ENCODE assay signal across 8 cellular contexts in genomic region chr17:45410144-45411091, GRCh38. TPM values are rescaled to one million over a fixed set of nuclear protein-coding genes. Genes with fewer than 3 reads are reported as not detected.
A peak's percentile ranks its signal among the peaks of the same experiment; 100 is the strongest.
DNase-seq lines count a peak whose midpoint lies in the region; ATAC-seq, FAIRE-seq and TF ChIP-seq lines count a peak whose summit lies in the region.

No MANE protein-coding gene starts in this region.

- intact Hi-C loops in mucosa of descending colon (cut with DNase I, micrococcal nuclease): no loop called here

- H3K27me3 Mint-ChIP-seq in activated naive CD4-positive, alpha-beta T cell treated with anti-CD3 and anti-CD28 coated beads, Interleukin-2, amount 10 ng/mL, durations not matched to agents 7 days and 5 days: no peaks in the 10 kb centered on the region

- FAIRE-seq in GM12891 (lab: Jason Lieb, UNC): peak; percentile 94

- no peaks in the 10 kb centered on the region for H3K27me3 ChIP-seq in thymus (ENCODE audit: control insufficient read depth, insufficient read depth)

- DNase-seq in GM12891 (ENCODE audit: insufficient read length, low spot score) (peak; percentile 84), OCI-M1 (lab: John Stamatoyannopoulos, UW) (peak; percentile 71), mucosa of descending colon (peak; percentile 55 to 80 (median 62)), NCI-H2227 (lab: John Stamatoyannopoulos, UW; ENCODE audit: unreplicated experiment) (no peak), hepatic stellate cell (ENCODE audit: low spot score) (no peak)
- peak; percentile 78 for DNase-seq in activated naive CD4-positive, alpha-beta T cell treated with anti-CD3 and anti-CD28 coated beads, Interleukin-2, amount 10 ng/mL, durations not matched to agents 7 days and 5 days

- CTCF ChIA-PET in activated naive CD4-positive, alpha-beta T cell treated with anti-CD3 and anti-CD28 coated beads, Interleukin-2, amount 10 ng/mL, durations not matched to agents 7 days and 5 days (lab: Charles Lee): interaction anchor here (1.2 to 1.9 kb wide), 3 partner anchors 14 to 21 kb away, joined by 4 to 9 read pairs (median 5); no protein-coding TSS in a partner anchor

- H3K9me3 ChIP-seq in mucosa of descending colon (no peaks in the 10 kb centered on the region), thymus (ENCODE audit: control insufficient read depth) (peaks cover 2% of the 10 kb centered on the region)

- peaks cover 92% of the 10 kb centered on the region for H3K4me1 ChIP-seq in mucosa of descending colon (ENCODE audit: low read depth)
- H3K4me1 ChIP-seq in thymus (ENCODE audit: control insufficient read depth, insufficient read depth, low read length): peaks cover 36% of the 10 kb centered on the region

- H3K4me3 Mint-ChIP-seq in activated naive CD4-positive, alpha-beta T cell treated with anti-CD3 and anti-CD28 coated beads, Interleukin-2, amount 10 ng/mL, durations not matched to agents 7 days and 5 days: peak overlapping the region; percentile 99

- H3K27ac ChIP-seq in thymus (ENCODE audit: low read depth): peak overlapping the region; percentile 97

- no peaks in the 10 kb centered on the region for H3K36me3 ChIP-seq in mucosa of descending colon (ENCODE audit: low read depth)
- peaks cover 8% of the 10 kb centered on the region for H3K36me3 ChIP-seq in thymus (ENCODE audit: control insufficient read depth, insufficient read depth)

- WGBS in thymus: 25% methylated on average over 24 of the region's 24 CpGs

- no peak for ATAC-seq in mucosa of descending colon
- no peak for ATAC-seq in GM21737 (IDR thresholded peaks at IDR 0.05; ENCODE audit: unreplicated experiment)

- H3K4me3 ChIP-seq in mucosa of descending colon (no peak overlapping the region), thymus (ENCODE audit: low read length) (peak overlapping the region; percentile 72)

- H3K36me3 Mint-ChIP-seq in activated naive CD4-positive, alpha-beta T cell treated with anti-CD3 and anti-CD28 coated beads, Interleukin-2, amount 10 ng/mL, durations not matched to agents 7 days and 5 days: peaks cover 25% of the 10 kb centered on the region

- H3K27ac Mint-ChIP-seq in activated naive CD4-positive, alpha-beta T cell treated with anti-CD3 and anti-CD28 coated beads, Interleukin-2, amount 10 ng/mL, durations not matched to agents 7 days and 5 days: peak overlapping the region; percentile 97

- peak; percentile 71 for TF ChIP-seq POLR2A in GM12891 (IDR thresholded peaks at IDR 0.05; ENCODE audit: low read depth, low read length)

- H3K4me1 Mint-ChIP-seq in activated naive CD4-positive, alpha-beta T cell treated with anti-CD3 and anti-CD28 coated beads, Interleukin-2, amount 10 ng/mL, durations not matched to agents 7 days and 5 days: peaks cover 60% of the 10 kb centered on the region

- TF ChIP-seq CTCF in mucosa of descending colon (IDR thresholded peaks at IDR 0.05): no peak

- no peaks in the 10 kb centered on the region for H3K9me3 Mint-ChIP-seq in activated naive CD4-positive, alpha-beta T cell treated with anti-CD3 and anti-CD28 coated beads, Interleukin-2, amount 10 ng/mL, durations not matched to agents 7 days and 5 days

TF ChIP-seq in GM12891, 5 proteins besides CTCF, POLR2A, EP300 and RAD21:
- 0 out of 2 replicates have a peak, but pooled peaks have one; percentile 50 for TF ChIP-seq POU2F2 (IDR thresholded peaks at IDR 0.05; ENCODE audit: low read depth, low read length)
- 0 out of 2 replicates have a peak, but pooled peaks have one; percentile 72 for TF ChIP-seq TAF1 (IDR thresholded peaks at IDR 0.05; ENCODE audit: low read depth, low read length)
- TF ChIP-seq SPI1 (IDR thresholded peaks at IDR 0.05; ENCODE audit: low read depth, low read length): peak; percentile 76
- no peak for TF ChIP-seq PAX5 (IDR thresholded peaks at IDR 0.05; ENCODE audit: insufficient read depth, low read length, severe bottlenecking)
- peak; percentile 53; the same call in 1 of the 2 replicates for TF ChIP-seq POLR2AphosphoS5 (IDR thresholded peaks at IDR 0.05; ENCODE audit: low read depth, low read length)

RNA-seq across cellular contexts. Expression of gene ARHGAP27, which starts 22.3 kb away (rescaled TPM):
- 16.0 TPM for polyA plus RNA-seq in GM12891 (2012; ENCODE audit: low read depth, missing spikeins)
- 100 to 1,000 TPM in 2 of 3 donors, 10 to 100 TPM in 1; 88.7 to 199 (median 165) TPM for total RNA-seq in mucosa of descending colon
- polyA plus RNA-seq in thymus: 73.8 TPM

Comparison
In these comparisons a context has a peak if more than half of its experiments do, and no peak if none do; other contexts are left out.
1. DNase-seq: peak in GM12891 (single experiment), OCI-M1 (single experiment), activated naive CD4-positive, alpha-beta T cell treated with anti-CD3 and anti-CD28 coated beads, Interleukin-2, amount 10 ng/mL, durations not matched to agents 7 days and 5 days (single experiment) and mucosa of descending colon (3 of 3); none in NCI-H2227 (single experiment) and hepatic stellate cell (single experiment).